In the genomic region with DNA sequence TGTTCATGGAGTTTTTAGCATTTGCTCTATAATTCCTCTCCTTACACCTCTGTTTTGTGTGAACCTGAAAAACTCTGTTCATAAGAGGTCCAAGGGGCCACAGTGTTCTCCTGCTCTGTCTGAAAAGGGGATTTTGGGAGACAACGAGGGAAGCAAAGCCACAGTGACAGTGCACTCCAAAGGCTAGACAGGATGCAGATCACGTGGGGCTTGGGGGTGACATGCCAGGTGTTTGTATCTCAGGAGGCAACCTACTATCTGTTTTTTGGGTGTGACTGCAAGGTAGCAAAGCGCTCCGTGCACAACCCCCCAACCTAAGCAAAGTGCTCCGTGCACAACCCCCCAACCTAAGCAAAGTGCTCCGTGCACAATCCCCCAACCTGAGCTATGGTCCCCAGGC, we compare ENCODE assay signal across 8 cellular contexts. TPM values are rescaled to one million over a fixed set of nuclear protein-coding genes. Genes with fewer than 3 reads are reported as not detected.
DNase-seq lines count a peak whose midpoint lies in the region; ATAC-seq, FAIRE-seq and TF ChIP-seq lines count a peak whose summit lies in the region.

No MANE protein-coding gene starts in this region.

- H3K27ac ChIP-seq in kidney (ENCODE audit: low read depth in 2 of 2, low read length in 2 of 2): peak overlapping the region; percentile 94 to 95
- H3K27ac ChIP-seq in thymus (ENCODE audit: low read depth): peak overlapping the region; percentile 91
- no peak overlapping the region for H3K27ac ChIP-seq in brain microvascular endothelial cell

- H3K9ac ChIP-seq in kidney (ENCODE audit: low read length in 2 of 2): peak overlapping the region; percentile 22 to 34

- no peak for TF ChIP-seq CTCF in kidney (IDR thresholded peaks at IDR 0.05; ENCODE audit: borderline replicate concordance, extremely low read depth, insufficient read depth)
- TF ChIP-seq CTCF in brain microvascular endothelial cell (IDR thresholded peaks at IDR 0.05; ENCODE audit: low read depth, low read length, missing control alignments): no peak

- H3K4me3 Mint-ChIP-seq in activated T-cell treated with anti-CD3 and anti-CD28 coated beads, Interleukin-2, amount 50 U/mL, for 4 hours: peak overlapping the region; percentile 24
- peak overlapping the region; percentile 42 for H3K4me3 Mint-ChIP-seq in activated CD8-positive, alpha-beta T cell treated with anti-CD3 and anti-CD28 coated beads, Interleukin-2, amount 10 ng/mL, durations not matched to agents 7 days and 5 days

- H3K27me3 ChIP-seq in thymus (ENCODE audit: control insufficient read depth, insufficient read depth) (no peaks in the 10 kb centered on the region), brain microvascular endothelial cell (replicated peaks) (no peaks in the 10 kb centered on the region)

- CTCF ChIA-PET in activated CD8-positive, alpha-beta T cell treated with anti-CD3 and anti-CD28 coated beads, Interleukin-2, amount 10 ng/mL, durations not matched to agents 7 days and 5 days (lab: Charles Lee): interaction anchor here (0.6 to 1.8 kb wide), 4 partner anchors 72 to 260 kb away, joined by 3 to 8 read pairs (median 4); a partner anchor contains a TSS

- 8% methylated on average over 6 of the region's 6 CpGs for WGBS in thymus

- H3K27me3 Mint-ChIP-seq in activated T-cell treated with anti-CD3 and anti-CD28 coated beads, Interleukin-2, amount 50 U/mL, for 4 hours (ENCODE audit: low read depth): no peaks in the 10 kb centered on the region
- H3K27me3 Mint-ChIP-seq in activated CD8-positive, alpha-beta T cell treated with anti-CD3 and anti-CD28 coated beads, Interleukin-2, amount 10 ng/mL, durations not matched to agents 7 days and 5 days (ENCODE audit: low read depth): no peaks in the 10 kb centered on the region

- H3K4me3 ChIP-seq in kidney (ENCODE audit: low read length in 2 of 2): no peak overlapping the region
- H3K4me3 ChIP-seq in thymus (ENCODE audit: low read length): peak overlapping the region; percentile 17
- no peak overlapping the region for H3K4me3 ChIP-seq in brain microvascular endothelial cell (ENCODE audit: low read depth, low read length)

- H3K36me3 Mint-ChIP-seq in activated T-cell treated with anti-CD3 and anti-CD28 coated beads, Interleukin-2, amount 50 U/mL, for 4 hours (ENCODE audit: insufficient read depth): no peaks in the 10 kb centered on the region
- no peaks in the 10 kb centered on the region for H3K36me3 Mint-ChIP-seq in activated CD8-positive, alpha-beta T cell treated with anti-CD3 and anti-CD28 coated beads, Interleukin-2, amount 10 ng/mL, durations not matched to agents 7 days and 5 days (ENCODE audit: low read depth)

- DNase-seq in activated T-cell treated with anti-CD3 and anti-CD28 coated beads, Interleukin-2, amount 50 U/mL, for 4 hours: no peak
- no peak for DNase-seq in activated T-cell treated with anti-CD3 and anti-CD28 coated beads, Interleukin-2, amount 50 U/mL, for 1 hour
- DNase-seq in activated CD8-positive, alpha-beta T cell treated with anti-CD3 and anti-CD28 coated beads, Interleukin-2, amount 10 ng/mL, durations not matched to agents 7 days and 5 days: peak; percentile 55
- DNase-seq in kidney (no peak), brain microvascular endothelial cell (no peak)

- H3K36me3 ChIP-seq in kidney (ENCODE audit: control insufficient read depth in 1 of 2, insufficient read depth in 2 of 2, low read length in 2 of 2) (no peaks in the 10 kb centered on the region), thymus (ENCODE audit: control insufficient read depth, insufficient read depth) (no peaks in the 10 kb centered on the region), brain microvascular endothelial cell (replicated peaks) (no peaks in the 10 kb centered on the region)

- POLR2A ChIA-PET in activated CD8-positive, alpha-beta T cell treated with anti-CD3 and anti-CD28 coated beads, Interleukin-2, amount 10 ng/mL, durations not matched to agents 7 days and 5 days (lab: Charles Lee): interaction anchor here (0.5 to 1.9 kb wide), 9 partner anchors 19 to 255 kb away, joined by 3 to 13 read pairs (median 4); a partner anchor contains a TSS

- no peak for ATAC-seq in activated T-cell treated with anti-CD3 and anti-CD28 coated beads, Interleukin-2, amount 50 U/mL, for 4 hours
- ATAC-seq in activated CD8-positive, alpha-beta T cell treated with anti-CD3 and anti-CD28 coated beads, Interleukin-2, amount 10 ng/mL, durations not matched to agents 7 days and 5 days: no peak
- no peak for ATAC-seq in GM18907 (IDR thresholded peaks at IDR 0.05; ENCODE audit: unreplicated experiment)
- ATAC-seq in GM21619 (IDR thresholded peaks at IDR 0.05; ENCODE audit: unreplicated experiment): no peak

- no peak for FAIRE-seq in kidney (lab: Jason Lieb, UNC)

- in situ Hi-C loops in brain microvascular endothelial cell (cut with HindIII; ENCODE audit: low pct_ligation_motif_present, low sequenced_read_pairs): no loop called here

- intact Hi-C loops in kidney (cut with DNase I): no loop called here

- peak overlapping the region; percentile 85 for H3K27ac Mint-ChIP-seq in activated CD8-positive, alpha-beta T cell treated with anti-CD3 and anti-CD28 coated beads, Interleukin-2, amount 10 ng/mL, durations not matched to agents 7 days and 5 days

- no peaks in the 10 kb centered on the region for H3K9me3 Mint-ChIP-seq in activated T-cell treated with anti-CD3 and anti-CD28 coated beads, Interleukin-2, amount 50 U/mL, for 4 hours
- no peaks in the 10 kb centered on the region for H3K9me3 Mint-ChIP-seq in activated CD8-positive, alpha-beta T cell treated with anti-CD3 and anti-CD28 coated beads, Interleukin-2, amount 10 ng/mL, durations not matched to agents 7 days and 5 days (ENCODE audit: insufficient read depth)

- H3K9me3 ChIP-seq in kidney (ENCODE audit: control insufficient read depth in 1 of 2, low read length in 2 of 2): no peaks in the 10 kb centered on the region
- H3K9me3 ChIP-seq in thymus (ENCODE audit: control insufficient read depth): peaks cover 1% of the 10 kb centered on the region

- H3K4me1 Mint-ChIP-seq in activated T-cell treated with anti-CD3 and anti-CD28 coated beads, Interleukin-2, amount 50 U/mL, for 4 hours (ENCODE audit: low read depth): peaks cover 33% of the 10 kb centered on the region
- H3K4me1 Mint-ChIP-seq in activated CD8-positive, alpha-beta T cell treated with anti-CD3 and anti-CD28 coated beads, Interleukin-2, amount 10 ng/mL, durations not matched to agents 7 days and 5 days (ENCODE audit: low read depth): peaks cover 56% of the 10 kb centered on the region

- peaks cover 23 to 25% of the 10 kb centered on the region in 2 donors for H3K4me1 ChIP-seq in kidney (ENCODE audit: control insufficient read depth in 1 of 2, insufficient read depth in 1 of 2, low read depth in 1 of 2, low read length in 2 of 2)
- H3K4me1 ChIP-seq in thymus (ENCODE audit: control insufficient read depth, insufficient read depth, low read length): peaks cover 29% of the 10 kb centered on the region

RNA-seq across cellular contexts. Expression of a gene that starts 5.1 kb away (rescaled TPM):
- total RNA-seq in activated T-cell treated with anti-CD3 and anti-CD28 coated beads, Interleukin-2, amount 50 U/mL, for 4 hours: 100 to 1,000 TPM; 311 to 336 (median 332) TPM
- total RNA-seq in activated CD8-positive, alpha-beta T cell treated with anti-CD3 and anti-CD28 coated beads, Interleukin-2, amount 10 ng/mL, durations not matched to agents 7 days and 5 days: 100 to 1,000 TPM; 277 to 292 TPM
- 224 TPM for total RNA-seq in kidney
- polyA plus RNA-seq in kidney (ENCODE audit: insufficient read depth, low read depth, low replicate concordance) (109 TPM), thymus (230 TPM)

RNA-seq across cellular contexts. Expression of a gene that starts 23.5 kb away (rescaled TPM):
- total RNA-seq in activated T-cell treated with anti-CD3 and anti-CD28 coated beads, Interleukin-2, amount 50 U/mL, for 4 hours: 1 to 10 TPM; 3.8 to 5.5 (median 5.1) TPM
- total RNA-seq in activated CD8-positive, alpha-beta T cell treated with anti-CD3 and anti-CD28 coated beads, Interleukin-2, amount 10 ng/mL, durations not matched to agents 7 days and 5 days: 10 to 100 TPM; 16.5 to 16.8 TPM
- total RNA-seq in kidney: 4.9 TPM
- polyA plus RNA-seq in kidney (ENCODE audit: insufficient read depth, low read depth, low replicate concordance) (0.97 TPM), thymus (3.2 TPM)

RNA-seq across cellular contexts. Expression of a gene that starts 35.0 kb away (rescaled TPM):
- 1 to 10 TPM in 1 of 3 donors, under 1 TPM in 2; 0.65 to 1.3 (median 0.71) TPM for total RNA-seq in activated T-cell treated with anti-CD3 and anti-CD28 coated beads, Interleukin-2, amount 50 U/mL, for 4 hours
- total RNA-seq in activated CD8-positive, alpha-beta T cell treated with anti-CD3 and anti-CD28 coated beads, Interleukin-2, amount 10 ng/mL, durations not matched to agents 7 days and 5 days: 1 to 10 TPM in 1 of 2 experiments, under 1 TPM in 1; 0.76 to 1.7 TPM
- total RNA-seq in kidney: 3.4 TPM
- polyA plus RNA-seq in kidney (ENCODE audit: insufficient read depth, low read depth, low replicate concordance) (2.1 TPM), thymus (10.5 TPM)

RNA-seq across cellular contexts. Expression of a gene that starts 44.2 kb away (rescaled TPM):
- total RNA-seq in activated T-cell treated with anti-CD3 and anti-CD28 coated beads, Interleukin-2, amount 50 U/mL, for 4 hours: 100 to 1,000 TPM; 267 to 300 (median 270) TPM
- total RNA-seq in activated CD8-positive, alpha-beta T cell treated with anti-CD3 and anti-CD28 coated beads, Interleukin-2, amount 10 ng/mL, durations not matched to agents 7 days and 5 days: 10 to 100 TPM; 84.2 to 87.6 TPM
- total RNA-seq in kidney: 29.7 TPM
- 12.2 TPM for polyA plus RNA-seq in kidney (ENCODE audit: insufficient read depth, low read depth, low replicate concordance)
- polyA plus RNA-seq in thymus: 45.5 TPM

RNA-seq across cellular contexts. Expression of a gene that starts 50.7 kb away (rescaled TPM):
- total RNA-seq in activated T-cell treated with anti-CD3 and anti-CD28 coated beads, Interleukin-2, amount 50 U/mL, for 4 hours: 1 to 10 TPM; 5.9 to 7.5 (median 6.9) TPM
- total RNA-seq in activated CD8-positive, alpha-beta T cell treated with anti-CD3 and anti-CD28 coated beads, Interleukin-2, amount 10 ng/mL, durations not matched to agents 7 days and 5 days: 10 to 100 TPM; 24.9 TPM
- total RNA-seq in kidney: 42.6 TPM
- 56.0 TPM for polyA plus RNA-seq in kidney (ENCODE audit: insufficient read depth, low read depth, low replicate concordance)
- polyA plus RNA-seq in thymus: 70.0 TPM
